23 cellular contexts compared by ENCODE assay signal in the genomic region with DNA sequence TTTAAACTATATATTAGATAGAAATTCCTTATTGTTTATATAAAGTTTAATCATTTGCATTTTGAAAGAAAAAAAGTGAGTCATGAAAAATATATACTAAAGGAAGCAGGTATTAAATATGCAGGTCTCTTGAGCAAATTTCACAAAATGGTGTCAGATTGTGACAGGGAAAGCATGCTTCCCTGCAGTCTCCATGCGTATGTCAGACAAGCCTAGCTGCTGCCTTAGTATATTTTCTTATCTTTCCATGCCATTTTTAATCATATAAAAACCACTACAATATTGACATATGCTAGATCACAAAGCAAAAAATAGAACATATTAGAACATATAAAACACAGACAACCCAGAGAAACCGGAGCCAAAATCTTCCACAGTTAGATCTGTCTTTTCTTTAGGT.
DNase-seq lines count a peak whose midpoint lies in the region; ATAC-seq and TF ChIP-seq lines count a peak whose summit lies in the region.
"Had no signal": no experiment of that assay in that cellular context is flagged by ENCODE, and none has a peak within 500 bp of the region (broad histone marks: within the 10 kb centered on the region; RNA-seq: fewer than 3 reads in every experiment).

No MANE protein-coding gene starts in this region.

- H3K9me2 ChIP-seq in PC-3 (replicated peaks; ENCODE audit: low read length) = no peaks in the 10 kb centered on the region

- CTCF ChIA-PET in MCF 10A (lab: Yijun Ruan, JAX) (no interaction called here), PC-3 (lab: Charles Lee) (no interaction called here)

- no peaks in the 10 kb centered on the region for H4K20me1 ChIP-seq in PC-3 (ENCODE audit: low read length)
- H4K20me1 ChIP-seq: BLaER1 had no signal

- TF ChIP-seq CTCF in MCF 10A (IDR thresholded peaks at IDR 0.05; ENCODE audit: unreplicated experiment) (no peak), breast epithelium (IDR thresholded peaks at IDR 0.05) (no peak), PC-3 (conservative IDR thresholded peaks at IDR 0.05; ENCODE audit: low read depth, low read length) (no peak)

- no peak overlapping the region for H3K9ac ChIP-seq in PC-3 (ENCODE audit: low read length)
- H3K9ac ChIP-seq: BLaER1 had no signal

- intact Hi-C loops in MCF 10A (cut with micrococcal nuclease) (no loop called here), breast epithelium (cut with DNase I; ENCODE audit: low total_unique reads) (no loop called here), PC-3 (cut with micrococcal nuclease) (no loop called here)

- POLR2A ChIA-PET in MCF 10A (lab: Yijun Ruan, JAX) (no interaction called here), PC-3 (lab: Charles Lee; ENCODE audit: unreplicated experiment) (no interaction called here)

- H3K9me3 ChIP-seq in breast epithelium (peaks cover 0 to 3% of the 10 kb centered on the region in 2 donors), PC-3 (ENCODE audit: low read length) (no peaks in the 10 kb centered on the region)
- H3K9me3 ChIP-seq: BE2C, BLaER1 had no signal

- H3K9me3 Mint-ChIP-seq in MCF 10A (ENCODE audit: unreplicated experiment) = peaks cover 10% of the 10 kb centered on the region

- no peaks in the 10 kb centered on the region for H3K27me3 ChIP-seq in breast epithelium
- no peaks in the 10 kb centered on the region for H3K27me3 ChIP-seq in PC-3 (ENCODE audit: low read length)
- H3K27me3 ChIP-seq: BE2C, BLaER1 had no signal

- no peak overlapping the region for H3K4me3 Mint-ChIP-seq in MCF 10A (ENCODE audit: unreplicated experiment)
- H3K4me3 Mint-ChIP-seq: CD14-positive monocyte; CD4-positive, alpha-beta memory T cell; CD4-positive, CD25-positive, alpha-beta regulatory T cell; CD8-positive, alpha-beta memory T cell had no signal

- peak overlapping the region; percentile 29; the same call in 1 of the 2 replicates for H2AFZ ChIP-seq in PC-3 (ENCODE audit: low read length)

- H3K4me3 ChIP-seq in breast epithelium = no peak overlapping the region
- no peak overlapping the region for H3K4me3 ChIP-seq in PC-3 (ENCODE audit: low read length)
- H3K4me3 ChIP-seq: BLaER1, GM12878 had no signal

- H3K4me2 ChIP-seq in PC-3 (ENCODE audit: low read length) = no peak overlapping the region
- H3K4me2 ChIP-seq: BLaER1 had no signal

- H3K27me3 Mint-ChIP-seq in MCF 10A (ENCODE audit: insufficient read depth, unreplicated experiment) = no peaks in the 10 kb centered on the region
- H3K27me3 Mint-ChIP-seq: CD4-positive, alpha-beta memory T cell; CD4-positive, CD25-positive, alpha-beta regulatory T cell; CD8-positive, alpha-beta memory T cell had no signal

- BruUV-seq in MCF 10A (replicated peaks; lab: Mats Ljungman, UMichigan) (no TSS peak), PC-3 (replicated peaks; lab: Mats Ljungman, UMichigan) (no TSS peak)

- no peaks in the 10 kb centered on the region for H3K36me3 Mint-ChIP-seq in MCF 10A (ENCODE audit: insufficient read depth, unreplicated experiment)
- H3K36me3 Mint-ChIP-seq: CD14-positive monocyte; CD4-positive, alpha-beta memory T cell; CD4-positive, CD25-positive, alpha-beta regulatory T cell; CD8-positive, alpha-beta memory T cell had no signal

- peak overlapping the region; percentile 0 for H3K27ac Mint-ChIP-seq in MCF 10A (ENCODE audit: low read depth, unreplicated experiment)
- H3K27ac Mint-ChIP-seq: CD14-positive monocyte; CD4-positive, alpha-beta memory T cell; CD4-positive, CD25-positive, alpha-beta regulatory T cell; CD8-positive, alpha-beta memory T cell had no signal

- H3K36me3 ChIP-seq in breast epithelium (no peaks in the 10 kb centered on the region), PC-3 (ENCODE audit: low read depth, low read length) (no peaks in the 10 kb centered on the region)
- H3K36me3 ChIP-seq: BE2C, BLaER1 had no signal

- no peaks in the 10 kb centered on the region for H3K4me1 Mint-ChIP-seq in MCF 10A (ENCODE audit: insufficient read depth, unreplicated experiment)
- H3K4me1 Mint-ChIP-seq: CD14-positive monocyte; CD4-positive, alpha-beta memory T cell; CD4-positive, CD25-positive, alpha-beta regulatory T cell; CD8-positive, alpha-beta memory T cell had no signal

- H3K27ac ChIP-seq in breast epithelium (no peak overlapping the region), PC-3 (ENCODE audit: low read length) (no peak overlapping the region)
- H3K27ac ChIP-seq: BLaER1 had no signal

- DNase-seq in MCF 10A (ENCODE audit: unreplicated experiment) = no peak
- DNase-seq in breast epithelium (ENCODE audit: low spot score in 2 of 2) = no peak
- no peak for DNase-seq in PC-3
- DNase-seq in cortex of kidney (lab: John Stamatoyannopoulos, UW) = no peak
- DNase-seq: 8988T; ACHN; BE2C; C1 segment of cervical spinal cord; CD4-positive, alpha-beta memory T cell; CD4-positive, CD25-positive, alpha-beta regulatory T cell; CD8-positive, alpha-beta memory T cell; COR-L47; DMS 273 treated with DMSO at 0.1 percent for 48 hours; DMS153; DMS53; DMS79; DND-41; EL; GDM1 had no signal

- TF ChIP-seq POLR2A in breast epithelium (IDR thresholded peaks at IDR 0.05) = no peak

- H3K79me2 ChIP-seq in PC-3 (ENCODE audit: low read length) = no peaks in the 10 kb centered on the region

- H3F3A ChIP-seq in PC-3 (ENCODE audit: low read length, unreplicated experiment) = no peaks in the 10 kb centered on the region

- H3K4me1 ChIP-seq in breast epithelium (no peaks in the 10 kb centered on the region), PC-3 (ENCODE audit: insufficient read depth, low read length) (peaks cover 13% of the 10 kb centered on the region)
- H3K4me1 ChIP-seq: BE2C, BLaER1 had no signal

- ATAC-seq in PC-3 = no peak
- no peak for ATAC-seq in HG02642 (IDR thresholded peaks at IDR 0.05; ENCODE audit: poor library complexity, unreplicated experiment)
- ATAC-seq: GM12878 had no signal
